In genomic region chr6:9875605-9876353, GRCh38 we compare ENCODE assay signal across 15 cellular contexts.
DNase-seq lines count a peak whose midpoint lies in the region; ATAC-seq and TF ChIP-seq lines count a peak whose summit lies in the region.
"Had no signal": no experiment of that assay in that cellular context is flagged by ENCODE, and none has a peak within 500 bp of the region (broad histone marks: within the 10 kb centered on the region; RNA-seq: fewer than 3 reads in every experiment).

No MANE protein-coding gene starts in this region.

- H3K27ac ChIP-seq in HEK293 (ENCODE audit: extremely low read depth, low read depth, low read length) (peak overlapping the region; percentile 11; the same call in 1 of the 2 replicates), left lung (no peak overlapping the region)

- intact Hi-C loops in left lung (cut with DNase I), result no loop called here
- intact Hi-C loops in activated T-helper 2 cell treated with anti-CD3 and anti-CD28 coated beads, Interferon-gamma antibody, Interleukin-2, Interleukin-4, amounts not matched to agents 10 μg/mL and 5 μg/mL and 100 μg/mL, durations not matched to agents 14 hours and 24 hours and 36 hours (cut with micrococcal nuclease), result no loop called here

- H3K4me3 Mint-ChIP-seq in WTC11, result no peak overlapping the region
- H3K4me3 Mint-ChIP-seq in activated T-helper 2 cell treated with anti-CD3 and anti-CD28 coated beads, Interferon-gamma antibody, Interleukin-2, Interleukin-4, amounts not matched to agents 10 μg/mL and 5 μg/mL and 100 μg/mL, durations not matched to agents 14 hours and 24 hours and 36 hours (ENCODE audit: low read depth), result no peak overlapping the region
- H3K4me3 Mint-ChIP-seq: CD8-positive, alpha-beta T cell had no signal

- POLR2A ChIA-PET in HEK293 (lab: Yijun Ruan, JAX) (no interaction called here), WTC11 (lab: Charles Lee) (interaction anchor here (0.7 kb wide), 1 partner anchor 109 kb away, joined by 3 read pairs; no protein-coding TSS in a partner anchor)

- peaks cover 4% of the 10 kb centered on the region for H3K36me3 Mint-ChIP-seq in WTC11
- no peaks in the 10 kb centered on the region for H3K36me3 Mint-ChIP-seq in activated T-helper 2 cell treated with anti-CD3 and anti-CD28 coated beads, Interferon-gamma antibody, Interleukin-2, Interleukin-4, amounts not matched to agents 10 μg/mL and 5 μg/mL and 100 μg/mL, durations not matched to agents 14 hours and 24 hours and 36 hours (ENCODE audit: low read depth)
- H3K36me3 Mint-ChIP-seq: CD8-positive, alpha-beta T cell had no signal

- H3K9me3 ChIP-seq in HEK293 (ENCODE audit: control insufficient read depth, insufficient read depth, low read depth, low read length) (peaks cover 2% of the 10 kb centered on the region; the same call in 1 of the 2 replicates), adipocyte (ENCODE audit: control insufficient read depth, low read length) (peaks cover 8% of the 10 kb centered on the region), left lung (peaks cover 0 to 8% of the 10 kb centered on the region in 2 donors)
- H3K9me3 ChIP-seq: BE2C had no signal

- H3K4me3 ChIP-seq in HEK293 (ENCODE audit: low read depth, low read length) (no peak overlapping the region), adipocyte (ENCODE audit: low read length) (no peak overlapping the region), left lung (no peak overlapping the region)

- peak; percentile 15 for DNase-seq in DMS79 treated with DMSO at 0.1 percent for 48 hours (lab: John Stamatoyannopoulos, UW)
- DNase-seq in adipocyte (ENCODE audit: low read depth), result peak; percentile 78
- DNase-seq in left lung, result no peak
- no peak for DNase-seq in WTC11 (ENCODE audit: low spot score)
- no peak for DNase-seq in activated T-helper 2 cell treated with anti-CD3 and anti-CD28 coated beads, Interferon-gamma antibody, Interleukin-2, Interleukin-4, amounts not matched to agents 10 μg/mL and 5 μg/mL and 100 μg/mL, durations not matched to agents 14 hours and 24 hours and 36 hours (ENCODE audit: low spot score)
- no peak for DNase-seq in D341Med (ENCODE audit: low spot score)
- DNase-seq: BE2C; CD8-positive, alpha-beta T cell; DMS 273 treated with DMSO at 0.1 percent for 48 hours; NCI-H146; NCI-H510A; SHP77 had no signal

- no peaks in the 10 kb centered on the region for H3K27me3 Mint-ChIP-seq in WTC11 (ENCODE audit: low read depth)
- H3K27me3 Mint-ChIP-seq in activated T-helper 2 cell treated with anti-CD3 and anti-CD28 coated beads, Interferon-gamma antibody, Interleukin-2, Interleukin-4, amounts not matched to agents 10 μg/mL and 5 μg/mL and 100 μg/mL, durations not matched to agents 14 hours and 24 hours and 36 hours (ENCODE audit: low read depth), result no peaks in the 10 kb centered on the region

- no peaks in the 10 kb centered on the region for H3K27me3 ChIP-seq in adipocyte (replicated peaks; ENCODE audit: control insufficient read depth, insufficient read depth, low read length)
- H3K27me3 ChIP-seq in left lung, result no peaks in the 10 kb centered on the region
- H3K27me3 ChIP-seq: BE2C had no signal

- CTCF ChIA-PET in HEK293 (lab: Yijun Ruan, JAX) (interaction anchor here (0.5 to 1.1 kb wide), 2 partner anchors 310 to 549 kb away, joined by 3 read pairs; no protein-coding TSS in a partner anchor), WTC11 (lab: Charles Lee) (no interaction called here)

- H3K36me3 ChIP-seq in HEK293 (ENCODE audit: control insufficient read depth in 2 of 2, insufficient read depth in 1 of 2, low read length in 2 of 2) (no peaks in the 10 kb centered on the region), adipocyte (ENCODE audit: control insufficient read depth, insufficient read depth, low read length, severe bottlenecking) (no peaks in the 10 kb centered on the region), left lung (no peaks in the 10 kb centered on the region)
- H3K36me3 ChIP-seq: BE2C had no signal

- ATAC-seq in left lung, result peak; percentile 97
- ATAC-seq in WTC11, result no peak
- no peak for ATAC-seq in HG03196 (IDR thresholded peaks at IDR 0.05; ENCODE audit: unreplicated experiment)
- ATAC-seq: CD8-positive, alpha-beta T cell; HCT116 had no signal

- TF ChIP-seq CTCF in HEK293 (tag by site-specific recombination; IDR thresholded peaks at IDR 0.05) (no peak), left lung (IDR thresholded peaks at IDR 0.05) (no peak), WTC11 (IDR thresholded peaks at IDR 0.05) (no peak)

- H3K27ac Mint-ChIP-seq in WTC11, result no peak overlapping the region
- no peak overlapping the region for H3K27ac Mint-ChIP-seq in activated T-helper 2 cell treated with anti-CD3 and anti-CD28 coated beads, Interferon-gamma antibody, Interleukin-2, Interleukin-4, amounts not matched to agents 10 μg/mL and 5 μg/mL and 100 μg/mL, durations not matched to agents 14 hours and 24 hours and 36 hours
- H3K27ac Mint-ChIP-seq: CD8-positive, alpha-beta T cell had no signal

- no peak overlapping the region for H3K9ac ChIP-seq in adipocyte (ENCODE audit: low read length)

- peaks cover 40% of the 10 kb centered on the region for H3K9me3 Mint-ChIP-seq in WTC11
- H3K9me3 Mint-ChIP-seq in activated T-helper 2 cell treated with anti-CD3 and anti-CD28 coated beads, Interferon-gamma antibody, Interleukin-2, Interleukin-4, amounts not matched to agents 10 μg/mL and 5 μg/mL and 100 μg/mL, durations not matched to agents 14 hours and 24 hours and 36 hours, result peaks cover 24% of the 10 kb centered on the region

- no peaks in the 10 kb centered on the region for H3K4me1 Mint-ChIP-seq in WTC11
- H3K4me1 Mint-ChIP-seq in activated T-helper 2 cell treated with anti-CD3 and anti-CD28 coated beads, Interferon-gamma antibody, Interleukin-2, Interleukin-4, amounts not matched to agents 10 μg/mL and 5 μg/mL and 100 μg/mL, durations not matched to agents 14 hours and 24 hours and 36 hours (ENCODE audit: low read depth), result no peaks in the 10 kb centered on the region

- peaks cover 9% of the 10 kb centered on the region for H3K4me1 ChIP-seq in HEK293 (ENCODE audit: control insufficient read depth, insufficient read depth, low read length)
- no peaks in the 10 kb centered on the region for H3K4me1 ChIP-seq in adipocyte (ENCODE audit: control insufficient read depth, insufficient read depth, low read length)
- no peaks in the 10 kb centered on the region for H3K4me1 ChIP-seq in left lung
- H3K4me1 ChIP-seq: BE2C had no signal

TF ChIP-seq in HEK293, 187 proteins besides CTCF, POLR2A, EP300 and RAD21:
- TF ChIP-seq TRIM28 (IDR thresholded peaks at IDR 0.05; ENCODE audit: borderline replicate concordance, low read length) (peak; percentile 42; the same call in 1 of the 2 replicates), ZNF221 (tag by site-specific recombination; IDR thresholded peaks at IDR 0.05; ENCODE audit: borderline replicate concordance) (no peak), ZBTB48 (tag by site-specific recombination; IDR thresholded peaks at IDR 0.05) (no peak)

TF ChIP-seq in WTC11, 78 proteins besides CTCF, POLR2A, EP300 and RAD21 (continues in another document):
- TF ChIP-seq IRF2 (CRISPR knock-in tag; IDR thresholded peaks at IDR 0.05; ENCODE audit: borderline replicate concordance, low read depth), result no peak
- TF ChIP-seq ZSCAN18 (CRISPR knock-in tag; IDR thresholded peaks at IDR 0.05), result no peak
- TF ChIP-seq ATF2 (CRISPR knock-in tag; IDR thresholded peaks at IDR 0.05; ENCODE audit: borderline replicate concordance, low read depth), result no peak
- no peak for TF ChIP-seq ZBTB43 (CRISPR knock-in tag; IDR thresholded peaks at IDR 0.05)
- no peak for TF ChIP-seq ZBTB21 (CRISPR knock-in tag; IDR thresholded peaks at IDR 0.05; ENCODE audit: borderline replicate concordance)
- TF ChIP-seq ZNF121 (CRISPR knock-in tag; IDR thresholded peaks at IDR 0.05), result no peak

Comparison
In these comparisons a context has a peak if more than half of its experiments do, and no peak if none do; other contexts are left out.
1. DNase-seq: peak in DMS79 treated with DMSO at 0.1 percent for 48 hours (single experiment) and adipocyte (single experiment); none in left lung (0 of 2), WTC11 (single experiment), activated T-helper 2 cell treated with anti-CD3 and anti-CD28 coated beads, Interferon-gamma antibody, Interleukin-2, Interleukin-4, amounts not matched to agents 10 μg/mL and 5 μg/mL and 100 μg/mL, durations not matched to agents 14 hours and 24 hours and 36 hours (single experiment) and D341Med (single experiment).